In the genomic region with DNA sequence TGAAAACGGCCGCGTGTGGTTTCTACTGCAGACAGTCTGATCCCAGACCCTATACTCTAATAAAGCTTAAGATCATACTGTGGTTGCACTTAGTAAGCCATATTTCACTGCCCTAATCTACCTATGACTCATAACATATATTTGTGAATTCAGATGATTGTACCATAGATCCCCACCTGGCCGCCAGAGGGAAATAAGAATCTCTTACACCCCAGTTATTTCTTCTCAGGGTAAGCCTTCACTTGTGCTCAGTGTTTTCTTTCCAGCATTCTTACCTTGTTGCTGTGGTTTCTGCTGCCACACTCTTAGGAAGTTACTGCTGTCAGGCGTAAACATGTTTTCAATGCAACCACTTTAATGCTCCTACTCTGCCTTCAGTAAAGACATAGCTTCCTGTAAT, we compare ENCODE assay signal across 20 cellular contexts.
DNase-seq lines count a peak whose midpoint lies in the region; ATAC-seq and TF ChIP-seq lines count a peak whose summit lies in the region.
"Had no signal": no experiment of that assay in that cellular context is flagged by ENCODE, and none has a peak within 500 bp of the region (broad histone marks: within the 10 kb centered on the region; RNA-seq: fewer than 3 reads in every experiment).

No MANE protein-coding gene starts in this region.

- H3K27me3 Mint-ChIP-seq in CD8-positive, alpha-beta T cell (ENCODE audit: low read depth): no peaks in the 10 kb centered on the region
- H3K27me3 Mint-ChIP-seq in Caco-2 (ENCODE audit: insufficient read depth, unreplicated experiment): no peaks in the 10 kb centered on the region
- H3K27me3 Mint-ChIP-seq: T-helper 17 cell had no signal

- no peak overlapping the region for H3K27ac ChIP-seq in CD8-positive, alpha-beta T cell (ENCODE audit: low read depth, low read length)
- H3K27ac ChIP-seq in PC-9: no peak overlapping the region
- H3K27ac ChIP-seq: esophagus muscularis mucosa, ovary, suprapubic skin had no signal

- H3K9me3 Mint-ChIP-seq in CD8-positive, alpha-beta T cell: no peaks in the 10 kb centered on the region
- peaks cover 9% of the 10 kb centered on the region for H3K9me3 Mint-ChIP-seq in Caco-2 (ENCODE audit: unreplicated experiment)

- H3K4me2 ChIP-seq in PC-9: no peak overlapping the region

- H4K20me1 ChIP-seq in PC-9 (ENCODE audit: insufficient read depth): no peaks in the 10 kb centered on the region

- H3K36me3 ChIP-seq in CD8-positive, alpha-beta T cell (ENCODE audit: insufficient read depth, low read length): no peaks in the 10 kb centered on the region
- no peaks in the 10 kb centered on the region for H3K36me3 ChIP-seq in PC-9 (ENCODE audit: low read depth)
- H3K36me3 ChIP-seq in Caco-2 (ENCODE audit: control insufficient read depth, insufficient read depth, low read length): no peaks in the 10 kb centered on the region
- H3K36me3 ChIP-seq: esophagus muscularis mucosa, ovary, suprapubic skin had no signal

- no peak overlapping the region for H2AFZ ChIP-seq in PC-9

- no peaks in the 10 kb centered on the region for H3K79me2 ChIP-seq in PC-9 (ENCODE audit: low read depth)

- no peaks in the 10 kb centered on the region for H3K36me3 Mint-ChIP-seq in CD8-positive, alpha-beta T cell
- peaks cover 4% of the 10 kb centered on the region for H3K36me3 Mint-ChIP-seq in Caco-2 (ENCODE audit: insufficient read depth, unreplicated experiment)

- POLR2A ChIA-PET in CD8-positive, alpha-beta T cell (lab: Charles Lee): interaction anchor here (1.2 kb wide), 1 partner anchor 21 kb away, joined by 3 read pairs; no protein-coding TSS in a partner anchor
- POLR2A ChIA-PET in PC-9 (lab: Charles Lee; ENCODE audit: unreplicated experiment): no interaction called here
- POLR2A ChIA-PET in Caco-2 (lab: Charles Lee): no interaction called here

- H3K27me3 ChIP-seq in CD8-positive, alpha-beta T cell (ENCODE audit: insufficient read depth, low read length): no peaks in the 10 kb centered on the region
- H3K27me3 ChIP-seq in PC-9 (ENCODE audit: insufficient read depth, low read depth) (no peaks in the 10 kb centered on the region), Caco-2 (replicated peaks; ENCODE audit: control insufficient read depth, insufficient read depth, low read length) (no peaks in the 10 kb centered on the region)
- H3K27me3 ChIP-seq: esophagus muscularis mucosa, ovary, suprapubic skin had no signal

- H3K4me3 Mint-ChIP-seq in CD8-positive, alpha-beta T cell: no peak overlapping the region
- no peak overlapping the region for H3K4me3 Mint-ChIP-seq in Caco-2 (ENCODE audit: unreplicated experiment)
- H3K4me3 Mint-ChIP-seq: T-helper 17 cell had no signal

- no peaks in the 10 kb centered on the region for H3F3A ChIP-seq in PC-9 (ENCODE audit: insufficient read depth, low read depth)

- CTCF ChIA-PET in CD8-positive, alpha-beta T cell (lab: Charles Lee): no interaction called here
- CTCF ChIA-PET in PC-9 (lab: Charles Lee): interaction anchor here (1.2 kb wide), 1 partner anchor 71 kb away, joined by 4 read pairs; no protein-coding TSS in a partner anchor
- CTCF ChIA-PET in Caco-2 (lab: Charles Lee): no interaction called here

- intact Hi-C loops in CD8-positive, alpha-beta T cell (cut with DNase I, micrococcal nuclease): no loop called here
- intact Hi-C loops in PC-9 (cut with micrococcal nuclease; ENCODE audit: unreplicated experiment) (no loop called here), Caco-2 (cut with micrococcal nuclease; ENCODE audit: unreplicated experiment) (no loop called here)

- H3K4me3 ChIP-seq in CD8-positive, alpha-beta T cell (ENCODE audit: low read depth, low read length): no peak overlapping the region
- H3K4me3 ChIP-seq in PC-9 (no peak overlapping the region), epithelial cell of esophagus (ENCODE audit: low read length) (no peak overlapping the region), Caco-2 (ENCODE audit: low read depth, low read length) (no peak overlapping the region)
- H3K4me3 ChIP-seq: esophagus muscularis mucosa, ovary, suprapubic skin had no signal

- H3K9me2 ChIP-seq in PC-9 (ENCODE audit: insufficient read depth): no peaks in the 10 kb centered on the region

- no peaks in the 10 kb centered on the region for H3K4me1 ChIP-seq in CD8-positive, alpha-beta T cell (ENCODE audit: insufficient read depth, low read length)
- H3K4me1 ChIP-seq in PC-9 (replicated peaks; ENCODE audit: insufficient read depth) (no peaks in the 10 kb centered on the region), Caco-2 (no peaks in the 10 kb centered on the region)
- H3K4me1 ChIP-seq: esophagus muscularis mucosa, suprapubic skin had no signal

- ATAC-seq in CD8-positive, alpha-beta T cell: peak; percentile 36
- ATAC-seq in GM21367 (IDR thresholded peaks at IDR 0.05; ENCODE audit: unreplicated experiment): peak; percentile 62
- ATAC-seq: T-helper 17 cell had no signal

- DNase-seq in CD8-positive, alpha-beta T cell: no peak
- DNase-seq in PC-9 (peak; percentile 47 to 65), epithelial cell of esophagus (ENCODE audit: low read depth) (peak; percentile 37), SKM-1 treated with dmso at 0.1 percent for 144 hours (lab: John Stamatoyannopoulos, UW; ENCODE audit: unreplicated experiment) (no peak), Caco-2 (no peak), EL (no peak), SHP77 treated with DMSO at 0.1 percent for 48 hours (lab: John Stamatoyannopoulos, UW) (no peak)
- DNase-seq: activated CD4-positive, CD25-positive, alpha-beta regulatory T cell treated with anti-CD3 and anti-CD28 coated beads, Interleukin-2, amount 50 U/mL, for 72 hours; activated T-cell treated with anti-CD3 and anti-CD28 coated beads for 4 hours; amygdala; cortex of kidney; IMR-90; NCI-H1417; NCI-H446; ovary; stimulated activated CD4-positive, alpha-beta T cell treated with anti-CD3 and anti-CD28 coated beads, Interleukin-15, amount 100 ng/mL, for 24 hours; T-helper 17 cell had no signal

- no peak overlapping the region for H3K27ac Mint-ChIP-seq in CD8-positive, alpha-beta T cell
- no peak overlapping the region for H3K27ac Mint-ChIP-seq in Caco-2 (ENCODE audit: unreplicated experiment)
- H3K27ac Mint-ChIP-seq: T-helper 17 cell had no signal

- H3K9me3 ChIP-seq in CD8-positive, alpha-beta T cell (ENCODE audit: low read length): no peaks in the 10 kb centered on the region
- H3K9me3 ChIP-seq in PC-9 (ENCODE audit: insufficient read depth, low read depth) (no peaks in the 10 kb centered on the region), Caco-2 (no peaks in the 10 kb centered on the region)
- H3K9me3 ChIP-seq: ovary, suprapubic skin had no signal

- BruUV-seq in PC-9 (replicated peaks; lab: Mats Ljungman, UMichigan): no TSS peak
- BruUV-seq in Caco-2 (replicated peaks; lab: Mats Ljungman, UMichigan): no TSS peak

- no peak for TF ChIP-seq CTCF in CD8-positive, alpha-beta T cell (IDR thresholded peaks at IDR 0.05)
- TF ChIP-seq CTCF in PC-9 (conservative IDR thresholded peaks at IDR 0.05) (peak; percentile 37; the same call in 1 of the 2 replicates), epithelial cell of esophagus (IDR thresholded peaks at IDR 0.05; ENCODE audit: insufficient read depth, low read depth, low read length, missing control alignments) (no peak), Caco-2 (IDR thresholded peaks at IDR 0.05; ENCODE audit: insufficient read depth in 1 of 2, low read depth in 1 of 2, low read length in 1 of 2, severe bottlenecking in 1 of 2, unreplicated experiment in 1 of 2) (no peak)

- H3K4me1 Mint-ChIP-seq in CD8-positive, alpha-beta T cell (ENCODE audit: low read depth): peaks cover 7% of the 10 kb centered on the region
- no peaks in the 10 kb centered on the region for H3K4me1 Mint-ChIP-seq in Caco-2 (ENCODE audit: low read depth, unreplicated experiment)
- H3K4me1 Mint-ChIP-seq: T-helper 17 cell had no signal

Comparison
In these comparisons a context has a peak if more than half of its experiments do, and no peak if none do; other contexts are left out.
1. DNase-seq: peak in PC-9 (2 of 2) and epithelial cell of esophagus (single experiment); none in CD8-positive, alpha-beta T cell (0 of 7), SKM-1 treated with dmso at 0.1 percent for 144 hours (single experiment), Caco-2 (0 of 2), EL (single experiment) and SHP77 treated with DMSO at 0.1 percent for 48 hours (single experiment).